Comparison of ENCODE assay signal across 20 cellular contexts in the genomic region with DNA sequence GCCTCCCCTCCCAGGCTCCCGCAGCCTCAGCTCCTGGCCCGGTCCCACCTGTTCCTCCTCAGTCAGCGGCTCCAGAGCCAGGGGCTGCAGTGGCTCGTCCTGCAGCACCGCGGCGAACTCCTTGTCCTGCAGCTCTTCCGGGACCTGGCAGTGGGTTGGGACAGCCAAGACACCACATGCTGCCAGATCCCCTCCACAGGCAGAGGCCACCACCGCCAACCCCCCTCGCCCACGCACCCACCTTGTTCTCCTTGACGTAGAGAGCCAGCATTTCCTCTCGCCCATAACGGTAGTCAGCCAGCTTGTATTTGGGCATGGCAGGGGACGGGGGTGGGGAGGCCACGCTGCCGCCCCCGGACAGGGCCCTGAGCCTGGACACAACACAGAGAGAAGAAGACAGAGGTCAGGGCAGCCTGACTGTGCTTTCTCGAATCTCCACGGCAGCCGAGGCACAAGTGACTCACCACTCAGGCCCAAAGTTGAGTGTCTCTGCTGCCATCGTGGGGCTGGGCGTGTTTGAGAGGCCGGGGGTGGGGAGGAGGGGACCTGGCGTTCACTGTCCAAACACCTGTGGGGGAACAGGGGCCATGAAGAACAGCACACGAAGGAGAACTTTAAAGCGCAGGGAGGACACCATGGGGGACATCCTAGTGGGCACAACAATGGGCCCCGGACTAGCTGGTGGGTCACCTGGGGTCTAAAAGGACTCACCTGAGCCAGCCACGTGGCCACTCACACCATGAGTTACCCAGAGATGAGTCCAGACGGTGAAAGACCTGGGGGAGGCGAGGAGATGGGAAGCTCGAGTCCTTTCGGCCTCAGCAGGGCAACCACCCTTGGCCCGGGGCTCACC. TPM values are rescaled to one million over a fixed set of nuclear protein-coding genes. Genes with fewer than 3 reads are reported as not detected.
A peak's percentile ranks its signal among the peaks of the same experiment; 100 is the strongest.
DNase-seq lines count a peak whose midpoint lies in the region; ATAC-seq, FAIRE-seq and TF ChIP-seq lines count a peak whose summit lies in the region.
"Had no signal": no experiment of that assay in that cellular context is flagged by ENCODE, and none has a peak within 500 bp of the region (broad histone marks: within the 10 kb centered on the region; RNA-seq: fewer than 3 reads in every experiment).

No MANE protein-coding gene starts in this region.

- peaks cover 26% of the 10 kb centered on the region for H3K4me1 ChIP-seq in BE2C
- H3K4me1 ChIP-seq in astrocyte (ENCODE audit: insufficient read depth, low read length): peaks cover 27% of the 10 kb centered on the region

- DNase-seq in BE2C: peak; percentile 13
- peak; percentile 35 for DNase-seq in EH (ENCODE audit: low read depth)
- DNase-seq in astrocyte (ENCODE audit: low read depth): no peak
- DNase-seq in neural crest cell (ENCODE audit: low read depth, low spot score): no peak
- DNase-seq: activated CD4-positive, alpha-beta T cell treated with anti-CD3 and anti-CD28 coated beads for 1 hour; Calu3; NCI-H1092; NCI-H69; OCI-M1 had no signal

- peaks cover 2% of the 10 kb centered on the region for H3K9me3 Mint-ChIP-seq in astrocyte (ENCODE audit: unreplicated experiment)
- H3K9me3 Mint-ChIP-seq in neural crest cell: no peaks in the 10 kb centered on the region
- H3K9me3 Mint-ChIP-seq: activated naive CD4-positive, alpha-beta T cell treated with anti-CD3 and anti-CD28 coated beads, Interleukin-2, amount 50 U/mL, for 24 hours had no signal

- FAIRE-seq in astrocyte (lab: Jason Lieb, UNC): no peak
- FAIRE-seq: keratinocyte had no signal

- TF ChIP-seq CTCF in BE2C (IDR thresholded peaks at IDR 0.05; ENCODE audit: low read depth, low read length) (no peak), astrocyte (IDR thresholded peaks at IDR 0.05; ENCODE audit: insufficient read depth, low read depth, low read length) (no peak), neural crest cell (conservative IDR thresholded peaks at IDR 0.05) (no peak)

- H3K4me3 ChIP-seq in BE2C (ENCODE audit: low read depth, low read length): no peak overlapping the region
- no peak overlapping the region for H3K4me3 ChIP-seq in astrocyte (ENCODE audit: insufficient read depth, low read depth, low read length)
- H3K4me3 ChIP-seq: hepatocyte, SJSA1 had no signal

- H3K79me2 ChIP-seq in astrocyte (ENCODE audit: insufficient read depth, low read length): peaks cover 47% of the 10 kb centered on the region

- H3K27ac Mint-ChIP-seq in astrocyte (ENCODE audit: unreplicated experiment): no peak overlapping the region
- peak overlapping the region; percentile 75 for H3K27ac Mint-ChIP-seq in neural crest cell (ENCODE audit: unreplicated experiment)
- H3K27ac Mint-ChIP-seq: activated naive CD4-positive, alpha-beta T cell treated with anti-CD3 and anti-CD28 coated beads, Interleukin-2, amount 50 U/mL, for 24 hours had no signal

- H2AFZ ChIP-seq in astrocyte (ENCODE audit: low read depth, low read length): no peak overlapping the region
- H2AFZ ChIP-seq: hepatocyte had no signal

- peaks cover 55% of the 10 kb centered on the region for H4K20me1 ChIP-seq in astrocyte (ENCODE audit: insufficient read depth, low read length)

- peak overlapping the region; percentile 66 for H3K4me3 Mint-ChIP-seq in astrocyte (ENCODE audit: unreplicated experiment)
- no peak overlapping the region for H3K4me3 Mint-ChIP-seq in neural crest cell

- H3K9ac ChIP-seq in astrocyte (ENCODE audit: low read length): peak overlapping the region; percentile 10

- H3K36me3 Mint-ChIP-seq in astrocyte (ENCODE audit: low read depth, unreplicated experiment) (peaks cover 7% of the 10 kb centered on the region), neural crest cell (ENCODE audit: low read depth) (no peaks in the 10 kb centered on the region)

- no peak overlapping the region for H3K27ac ChIP-seq in astrocyte (ENCODE audit: low read depth, low read length)
- H3K27ac ChIP-seq: hepatocyte, HL-60, neutrophil, SJSA1 had no signal

- H3K9me3 ChIP-seq in BE2C (no peaks in the 10 kb centered on the region), astrocyte (ENCODE audit: insufficient read depth, low read depth, low read length) (no peaks in the 10 kb centered on the region)
- H3K9me3 ChIP-seq: neutrophil, SJSA1 had no signal

- H3K4me2 ChIP-seq in astrocyte (ENCODE audit: low read length): no peak overlapping the region
- H3K4me2 ChIP-seq: hepatocyte had no signal

- ATAC-seq in HG03439 (IDR thresholded peaks at IDR 0.05; ENCODE audit: unreplicated experiment) (no peak), HG02678 (IDR thresholded peaks at IDR 0.05; ENCODE audit: unreplicated experiment) (no peak), HG02610 (IDR thresholded peaks at IDR 0.05; ENCODE audit: unreplicated experiment) (no peak)

- H3K4me1 Mint-ChIP-seq in astrocyte (ENCODE audit: low read depth, unreplicated experiment): peaks cover 12% of the 10 kb centered on the region
- peaks cover 16% of the 10 kb centered on the region for H3K4me1 Mint-ChIP-seq in neural crest cell

- H3K27me3 Mint-ChIP-seq in astrocyte (ENCODE audit: low read depth, unreplicated experiment) (no peaks in the 10 kb centered on the region), neural crest cell (ENCODE audit: low read depth) (peaks cover 1% of the 10 kb centered on the region)
- H3K27me3 Mint-ChIP-seq: activated naive CD4-positive, alpha-beta T cell treated with anti-CD3 and anti-CD28 coated beads, Interleukin-2, amount 50 U/mL, for 24 hours had no signal

- H3K27me3 ChIP-seq in BE2C (no peaks in the 10 kb centered on the region), astrocyte (ENCODE audit: insufficient read depth, low read length) (no peaks in the 10 kb centered on the region)
- H3K27me3 ChIP-seq: hepatocyte, neutrophil, SJSA1 had no signal

- H3K36me3 ChIP-seq in BE2C (peaks cover 73% of the 10 kb centered on the region), astrocyte (ENCODE audit: insufficient read depth, low read length) (peaks cover 5% of the 10 kb centered on the region)

RNA-seq across cellular contexts. Expression of a gene that starts 6.1 kb away (rescaled TPM):
- 42.9 TPM for polyA plus RNA-seq in BE2C (2012; ENCODE audit: insufficient read depth, insufficient read length, low read depth)
- 21.3 and 23.2 TPM in 2 replicates for total RNA-seq in astrocyte
- total RNA-seq in neural crest cell: 71.8 and 82.9 TPM in 2 replicates

RNA-seq across cellular contexts. Expression of a gene that starts 14.4 kb away (rescaled TPM):
- 1,024 TPM for polyA plus RNA-seq in BE2C (2012; ENCODE audit: insufficient read depth, insufficient read length, low read depth)
- 270 and 274 TPM in 2 replicates for total RNA-seq in astrocyte
- 215 and 229 TPM in 2 replicates for total RNA-seq in neural crest cell

RNA-seq across cellular contexts. Expression of a gene that starts 18.0 kb away (rescaled TPM):
- polyA plus RNA-seq in BE2C (2012; ENCODE audit: insufficient read depth, insufficient read length, low read depth): 341 TPM
- total RNA-seq in astrocyte: 39.1 and 40.6 TPM in 2 replicates
- total RNA-seq in neural crest cell: 64.1 and 67.9 TPM in 2 replicates

RNA-seq across cellular contexts. Expression of a gene that starts 31.7 kb away (rescaled TPM):
- 61.3 TPM for polyA plus RNA-seq in BE2C (2012; ENCODE audit: insufficient read depth, insufficient read length, low read depth)
- total RNA-seq in astrocyte (not detected in 2 replicates), neural crest cell (2.4 and 3.1 TPM in 2 replicates)
- total RNA-seq: Calu3, hepatocyte, SJSA1, subcutaneous adipose tissue had no signal
- polyA plus RNA-seq: hepatocyte, keratinocyte had no signal

RNA-seq across cellular contexts. Expression of a gene that starts 32.3 kb away (rescaled TPM):
- polyA plus RNA-seq in BE2C (2012; ENCODE audit: insufficient read depth, insufficient read length, low read depth): not detected
- not detected in 2 replicates for total RNA-seq in astrocyte
- total RNA-seq in neural crest cell: 0.23 and 0.30 TPM in 2 replicates
- total RNA-seq: Calu3, G401, SJSA1, subcutaneous adipose tissue had no signal
- polyA plus RNA-seq: hepatocyte had no signal

Comparison
In these comparisons a context has a peak if more than half of its experiments do, and no peak if none do; other contexts are left out.
1. DNase-seq: peak in BE2C (single experiment) and EH (single experiment); none in astrocyte (single experiment) and neural crest cell (single experiment).